Comparison of ENCODE assay signal across 1 cellular context in the genomic region with DNA sequence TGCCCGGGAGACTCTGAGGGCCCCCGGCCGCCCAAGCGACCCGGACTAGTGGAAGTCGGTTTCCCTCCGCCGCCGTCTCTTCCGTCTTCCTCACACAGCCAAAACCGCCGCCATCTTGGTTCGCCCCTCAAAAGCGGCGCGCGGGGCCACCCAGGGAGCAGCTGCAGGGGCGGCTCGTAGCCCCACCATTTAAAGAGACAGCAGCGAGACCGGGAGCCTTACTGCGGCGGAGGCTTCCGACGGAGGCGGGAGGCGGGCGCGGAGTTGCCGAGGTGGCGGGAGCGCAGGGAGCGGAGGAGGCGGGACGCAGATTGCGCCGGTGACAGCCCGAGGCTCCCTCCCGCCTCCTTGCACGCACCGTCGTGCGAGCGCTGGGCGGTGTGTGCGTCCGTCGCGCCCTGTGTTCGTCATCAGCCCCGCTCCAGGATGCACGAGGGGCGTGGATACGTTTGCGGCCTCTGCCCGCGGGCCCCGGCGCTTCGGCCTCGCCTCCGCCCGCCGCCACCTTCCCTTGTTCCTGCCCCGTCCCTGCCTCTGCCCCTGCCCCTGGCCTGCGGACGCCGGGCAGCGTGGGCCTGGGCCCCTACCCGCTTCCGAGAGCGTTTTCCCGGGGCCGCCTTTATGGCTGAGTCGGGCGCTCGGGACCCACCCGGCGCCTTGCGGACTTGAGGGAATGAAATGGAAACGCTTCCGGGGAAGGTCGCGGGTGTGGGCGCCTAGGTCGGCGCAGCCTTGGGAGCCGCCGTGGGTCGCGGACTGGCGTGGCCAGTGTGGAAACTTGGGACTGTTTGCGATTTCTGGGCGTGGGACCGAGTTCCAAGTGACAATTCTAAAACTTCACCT.
TF ChIP-seq lines count a peak whose summit lies in the region.

Gene PPP4R3A (minus strand): TSS at position 140 of the 843 bp plus-strand sequence. CDS start 663 bp downstream, outside the sequence.

TF ChIP-seq in K562, 482 proteins besides CTCF, POLR2A, EP300 and RAD21 (continued from another document and continues in another):
- TF ChIP-seq, protein P1, sequence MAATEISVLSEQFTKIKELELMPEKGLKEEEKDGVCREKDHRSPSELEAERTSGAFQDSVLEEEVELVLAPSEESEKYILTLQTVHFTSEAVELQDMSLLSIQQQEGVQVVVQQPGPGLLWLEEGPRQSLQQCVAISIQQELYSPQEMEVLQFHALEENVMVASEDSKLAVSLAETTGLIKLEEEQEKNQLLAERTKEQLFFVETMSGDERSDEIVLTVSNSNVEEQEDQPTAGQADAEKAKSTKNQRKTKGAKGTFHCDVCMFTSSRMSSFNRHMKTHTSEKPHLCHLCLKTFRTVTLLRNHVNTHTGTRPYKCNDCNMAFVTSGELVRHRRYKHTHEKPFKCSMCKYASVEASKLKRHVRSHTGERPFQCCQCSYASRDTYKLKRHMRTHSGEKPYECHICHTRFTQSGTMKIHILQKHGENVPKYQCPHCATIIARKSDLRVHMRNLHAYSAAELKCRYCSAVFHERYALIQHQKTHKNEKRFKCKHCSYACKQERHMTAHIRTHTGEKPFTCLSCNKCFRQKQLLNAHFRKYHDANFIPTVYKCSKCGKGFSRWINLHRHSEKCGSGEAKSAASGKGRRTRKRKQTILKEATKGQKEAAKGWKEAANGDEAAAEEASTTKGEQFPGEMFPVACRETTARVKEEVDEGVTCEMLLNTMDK (IDR thresholded peaks at IDR 0.05; ENCODE audit: borderline replicate concordance, insufficient read depth, low read depth, low read length, poor library complexity, severe bottlenecking) = no peak
- TF ChIP-seq PRMT5 (CRISPR knock-in tag; IDR thresholded peaks at IDR 0.05) (no peak), ASH1L (IDR thresholded peaks at IDR 0.05; ENCODE audit: borderline replicate concordance, low read depth, partially characterized antibody) (no peak), FOXP1 (CRISPR knock-in tag; IDR thresholded peaks at IDR 0.05) (peak; percentile 93), HOXB6 (CRISPR knock-in tag; IDR thresholded peaks at IDR 0.05; ENCODE audit: borderline replicate concordance) (no peak), MEF2D (tag; conservative IDR thresholded peaks at IDR 0.05; ENCODE audit: low read depth) (no peak), THRAP3 (IDR thresholded peaks at IDR 0.05; ENCODE audit: borderline replicate concordance) (no peak), DMBX1 (CRISPR knock-in tag; IDR thresholded peaks at IDR 0.05; ENCODE audit: borderline replicate concordance) (no peak), MTA3 (IDR thresholded peaks at IDR 0.05; ENCODE audit: borderline replicate concordance) (peak; percentile 80; the same call in 1 of the 2 replicates), TRIM28 (IDR thresholded peaks at IDR 0.05) (no peak), ZNF239 (CRISPR knock-in tag; IDR thresholded peaks at IDR 0.05) (no peak), ZNF444 (CRISPR knock-in tag; IDR thresholded peaks at IDR 0.05) (no peak), ESRRB (CRISPR knock-in tag; IDR thresholded peaks at IDR 0.05; ENCODE audit: borderline replicate concordance) (no peak), ZC3H8 (IDR thresholded peaks at IDR 0.05) (no peak), HMG20B (CRISPR knock-in tag; IDR thresholded peaks at IDR 0.05) (no peak), RAD51 (IDR thresholded peaks at IDR 0.05; ENCODE audit: borderline replicate concordance, low read depth) (no peak), ZNF77 (CRISPR knock-in tag; IDR thresholded peaks at IDR 0.05) (no peak), ZNF561 (CRISPR knock-in tag; conservative IDR thresholded peaks at IDR 0.05) (no peak), ZNF140 (CRISPR knock-in tag; IDR thresholded peaks at IDR 0.05) (no peak), ARID2 (IDR thresholded peaks at IDR 0.05) (0 out of 2 replicates have a peak, but pooled peaks have one; percentile 32), CBFA2T3 (IDR thresholded peaks at IDR 0.05) (no peak), ZEB2 (IDR thresholded peaks at IDR 0.05) (no peak), ZNF551 (CRISPR knock-in tag; IDR thresholded peaks at IDR 0.05) (no peak), CSDE1 (IDR thresholded peaks at IDR 0.05) (no peak; a peak in 1 of 4 replicates), TAF15 (IDR thresholded peaks at IDR 0.05; ENCODE audit: low read depth, low read length) (no peak), ZNF232 (CRISPR knock-in tag; IDR thresholded peaks at IDR 0.05) (0 out of 2 replicates have a peak, but pooled peaks have one; percentile 2), GTF3C2 (IDR thresholded peaks at IDR 0.05; ENCODE audit: borderline replicate concordance, extremely low read depth, insufficient read length) (no peak), XRCC3 (IDR thresholded peaks at IDR 0.05) (no peak), FOXA3 (CRISPR knock-in tag; conservative IDR thresholded peaks at IDR 0.05 in 1 of 2, IDR thresholded peaks at IDR 0.05 in 1 of 2) (no peak), CBX2 (IDR thresholded peaks at IDR 0.05; ENCODE audit: insufficient read depth, low read length, poor library complexity, severe bottlenecking) (no peak), POLR3A (IDR thresholded peaks at IDR 0.05; ENCODE audit: borderline replicate concordance, extremely low read depth, insufficient read depth, insufficient read length) (no peak), RBBP5 (IDR thresholded peaks at IDR 0.05; ENCODE audit: borderline replicate concordance, insufficient read depth, low read length, poor library complexity, severe bottlenecking) (peak; percentile 83), TCF3 (CRISPR knock-in tag; IDR thresholded peaks at IDR 0.05) (no peak), CHD2 (IDR thresholded peaks at IDR 0.05; ENCODE audit: low read depth, low read length) (no peak), E2F1 (CRISPR knock-in tag; IDR thresholded peaks at IDR 0.05) (0 out of 2 replicates have a peak, but pooled peaks have one; percentile 60), ATF2 (CRISPR knock-in tag; IDR thresholded peaks at IDR 0.05) (no peak), GATAD2A (IDR thresholded peaks at IDR 0.05) (no peak), DPF2 (IDR thresholded peaks at IDR 0.05) (no peak), ZNF354B (CRISPR knock-in tag; IDR thresholded peaks at IDR 0.05) (no peak), ZSCAN29 (IDR thresholded peaks at IDR 0.05) (no peak), CBX3 (IDR thresholded peaks at IDR 0.05; ENCODE audit: borderline replicate concordance in 1 of 2, low read length in 2 of 2) (peak in 1 of 2 experiments; percentile 64; a peak in 1 of 3 replicates), SETDB1 (IDR thresholded peaks at IDR 0.05; ENCODE audit: low read length) (no peak), SMARCA4 (IDR thresholded peaks at IDR 0.05) (no peak), ZNF224 (CRISPR knock-in tag; IDR thresholded peaks at IDR 0.05) (no peak), MAFF (IDR thresholded peaks at IDR 0.05; ENCODE audit: low read length) (no peak), ARHGAP35 (IDR thresholded peaks at IDR 0.05; ENCODE audit: partially characterized antibody) (no peak)
- TF ChIP-seq, protein P2, sequence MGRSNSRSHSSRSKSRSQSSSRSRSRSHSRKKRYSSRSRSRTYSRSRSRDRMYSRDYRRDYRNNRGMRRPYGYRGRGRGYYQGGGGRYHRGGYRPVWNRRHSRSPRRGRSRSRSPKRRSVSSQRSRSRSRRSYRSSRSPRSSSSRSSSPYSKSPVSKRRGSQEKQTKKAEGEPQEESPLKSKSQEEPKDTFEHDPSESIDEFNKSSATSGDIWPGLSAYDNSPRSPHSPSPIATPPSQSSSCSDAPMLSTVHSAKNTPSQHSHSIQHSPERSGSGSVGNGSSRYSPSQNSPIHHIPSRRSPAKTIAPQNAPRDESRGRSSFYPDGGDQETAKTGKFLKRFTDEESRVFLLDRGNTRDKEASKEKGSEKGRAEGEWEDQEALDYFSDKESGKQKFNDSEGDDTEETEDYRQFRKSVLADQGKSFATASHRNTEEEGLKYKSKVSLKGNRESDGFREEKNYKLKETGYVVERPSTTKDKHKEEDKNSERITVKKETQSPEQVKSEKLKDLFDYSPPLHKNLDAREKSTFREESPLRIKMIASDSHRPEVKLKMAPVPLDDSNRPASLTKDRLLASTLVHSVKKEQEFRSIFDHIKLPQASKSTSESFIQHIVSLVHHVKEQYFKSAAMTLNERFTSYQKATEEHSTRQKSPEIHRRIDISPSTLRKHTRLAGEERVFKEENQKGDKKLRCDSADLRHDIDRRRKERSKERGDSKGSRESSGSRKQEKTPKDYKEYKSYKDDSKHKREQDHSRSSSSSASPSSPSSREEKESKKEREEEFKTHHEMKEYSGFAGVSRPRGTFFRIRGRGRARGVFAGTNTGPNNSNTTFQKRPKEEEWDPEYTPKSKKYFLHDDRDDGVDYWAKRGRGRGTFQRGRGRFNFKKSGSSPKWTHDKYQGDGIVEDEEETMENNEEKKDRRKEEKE (IDR thresholded peaks at IDR 0.05; ENCODE audit: borderline replicate concordance in 1 of 2, control insufficient read depth in 1 of 2, low read depth in 2 of 2, low read length in 1 of 2) = no peak
- TF ChIP-seq, protein P3, sequence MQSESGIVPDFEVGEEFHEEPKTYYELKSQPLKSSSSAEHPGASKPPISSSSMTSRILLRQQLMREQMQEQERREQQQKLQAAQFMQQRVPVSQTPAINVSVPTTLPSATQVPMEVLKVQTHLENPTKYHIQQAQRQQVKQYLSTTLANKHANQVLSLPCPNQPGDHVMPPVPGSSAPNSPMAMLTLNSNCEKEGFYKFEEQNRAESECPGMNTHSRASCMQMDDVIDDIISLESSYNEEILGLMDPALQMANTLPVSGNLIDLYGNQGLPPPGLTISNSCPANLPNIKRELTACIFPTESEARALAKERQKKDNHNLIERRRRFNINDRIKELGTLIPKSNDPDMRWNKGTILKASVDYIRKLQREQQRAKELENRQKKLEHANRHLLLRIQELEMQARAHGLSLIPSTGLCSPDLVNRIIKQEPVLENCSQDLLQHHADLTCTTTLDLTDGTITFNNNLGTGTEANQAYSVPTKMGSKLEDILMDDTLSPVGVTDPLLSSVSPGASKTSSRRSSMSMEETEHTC (IDR thresholded peaks at IDR 0.05) = no peak
- TF ChIP-seq, protein P4, sequence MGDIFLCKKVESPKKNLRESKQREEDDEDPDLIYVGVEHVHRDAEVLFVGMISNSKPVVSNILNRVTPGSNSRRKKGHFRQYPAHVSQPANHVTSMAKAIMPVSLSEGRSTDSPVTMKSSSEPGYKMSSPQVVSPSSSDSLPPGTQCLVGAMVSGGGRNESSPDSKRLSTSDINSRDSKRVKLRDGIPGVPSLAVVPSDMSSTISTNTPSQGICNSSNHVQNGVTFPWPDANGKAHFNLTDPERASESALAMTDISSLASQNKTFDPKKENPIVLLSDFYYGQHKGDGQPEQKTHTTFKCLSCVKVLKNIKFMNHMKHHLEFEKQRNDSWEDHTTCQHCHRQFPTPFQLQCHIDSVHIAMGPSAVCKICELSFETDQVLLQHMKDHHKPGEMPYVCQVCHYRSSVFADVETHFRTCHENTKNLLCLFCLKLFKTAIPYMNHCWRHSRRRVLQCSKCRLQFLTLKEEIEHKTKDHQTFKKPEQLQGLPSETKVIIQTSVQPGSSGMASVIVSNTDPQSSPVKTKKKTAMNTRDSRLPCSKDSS (IDR thresholded peaks at IDR 0.05; ENCODE audit: low read depth, partially characterized antibody) = no peak
- TF ChIP-seq, protein P5, sequence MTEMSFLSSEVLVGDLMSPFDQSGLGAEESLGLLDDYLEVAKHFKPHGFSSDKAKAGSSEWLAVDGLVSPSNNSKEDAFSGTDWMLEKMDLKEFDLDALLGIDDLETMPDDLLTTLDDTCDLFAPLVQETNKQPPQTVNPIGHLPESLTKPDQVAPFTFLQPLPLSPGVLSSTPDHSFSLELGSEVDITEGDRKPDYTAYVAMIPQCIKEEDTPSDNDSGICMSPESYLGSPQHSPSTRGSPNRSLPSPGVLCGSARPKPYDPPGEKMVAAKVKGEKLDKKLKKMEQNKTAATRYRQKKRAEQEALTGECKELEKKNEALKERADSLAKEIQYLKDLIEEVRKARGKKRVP (CRISPR knock-in tag; IDR thresholded peaks at IDR 0.05) = 0 out of 2 replicates have a peak, but pooled peaks have one; percentile 4
